23 cellular contexts compared by ENCODE assay signal in the genomic region with DNA sequence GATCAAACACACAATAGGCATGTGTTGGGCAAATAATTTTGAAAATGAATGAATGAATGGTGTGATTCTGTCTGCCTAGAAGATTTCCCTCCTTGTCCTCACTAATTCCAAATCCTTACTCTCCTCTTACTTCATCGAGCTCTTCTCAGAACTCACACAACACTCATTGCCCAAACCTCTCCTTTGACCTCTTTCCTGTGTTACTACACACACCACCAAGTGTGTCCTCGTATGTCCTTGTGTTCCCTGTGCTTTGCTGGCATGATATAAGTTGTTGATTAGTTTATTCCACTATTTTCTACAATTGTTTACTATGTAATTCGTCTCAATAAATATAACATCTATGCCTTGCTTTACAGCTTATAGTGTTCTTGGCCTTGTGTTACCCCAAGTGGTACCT.
"Had no signal": no experiment of that assay in that cellular context is flagged by ENCODE, and none has a peak within 500 bp of the region (broad histone marks: within the 10 kb centered on the region; RNA-seq: fewer than 3 reads in every experiment).

No MANE protein-coding gene starts in this region.

- H3K27ac ChIP-seq: colonic mucosa, epithelial cell of prostate, foreskin keratinocyte, gastroesophageal sphincter, heart left ventricle, hepatocyte, left ventricle myocardium inferior, lower lobe of right lung had no signal

- H3K4me2 ChIP-seq: hepatocyte had no signal

- H2AFZ ChIP-seq: hepatocyte had no signal

- H3K27me3 ChIP-seq: colonic mucosa, gastroesophageal sphincter, heart left ventricle, hepatocyte had no signal

- H3K79me2 ChIP-seq: hepatocyte had no signal

- H3K36me3 ChIP-seq: colonic mucosa, gastroesophageal sphincter, heart left ventricle, left ventricle myocardium inferior, lower lobe of right lung had no signal

- H3K4me3 ChIP-seq: colonic mucosa, gastroesophageal sphincter, heart left ventricle, hepatocyte, left ventricle myocardium inferior, lower lobe of right lung, mucosa of descending colon had no signal

- ATAC-seq: effector memory CD8-positive, alpha-beta T cell; esophagus mucosa; foreskin keratinocyte; gastroesophageal sphincter; heart left ventricle; mucosa of descending colon had no signal

- FAIRE-seq: endometrium, frontal cortex, kidney had no signal

- H3K9me3 ChIP-seq: colonic mucosa, lower lobe of right lung, mucosa of descending colon had no signal

- DNase-seq: colonic mucosa; cortex of kidney; effector CD8-positive, alpha-beta T cell; effector memory CD8-positive, alpha-beta T cell; erythroblast; foreskin keratinocyte; heart left ventricle; hypothalamus; immature natural killer cell; islet precursor cell; kidney; kidney glomerular epithelial cell; left ventricle myocardium inferior; lower lobe of right lung; mesenchymal stem cell; mucosa of descending colon; naive B cell had no signal

- H3K4me1 ChIP-seq: colonic mucosa, foreskin keratinocyte, gastroesophageal sphincter, heart left ventricle, left ventricle myocardium inferior, lower lobe of right lung had no signal
